31 cellular contexts compared by ENCODE assay signal in the genomic region with DNA sequence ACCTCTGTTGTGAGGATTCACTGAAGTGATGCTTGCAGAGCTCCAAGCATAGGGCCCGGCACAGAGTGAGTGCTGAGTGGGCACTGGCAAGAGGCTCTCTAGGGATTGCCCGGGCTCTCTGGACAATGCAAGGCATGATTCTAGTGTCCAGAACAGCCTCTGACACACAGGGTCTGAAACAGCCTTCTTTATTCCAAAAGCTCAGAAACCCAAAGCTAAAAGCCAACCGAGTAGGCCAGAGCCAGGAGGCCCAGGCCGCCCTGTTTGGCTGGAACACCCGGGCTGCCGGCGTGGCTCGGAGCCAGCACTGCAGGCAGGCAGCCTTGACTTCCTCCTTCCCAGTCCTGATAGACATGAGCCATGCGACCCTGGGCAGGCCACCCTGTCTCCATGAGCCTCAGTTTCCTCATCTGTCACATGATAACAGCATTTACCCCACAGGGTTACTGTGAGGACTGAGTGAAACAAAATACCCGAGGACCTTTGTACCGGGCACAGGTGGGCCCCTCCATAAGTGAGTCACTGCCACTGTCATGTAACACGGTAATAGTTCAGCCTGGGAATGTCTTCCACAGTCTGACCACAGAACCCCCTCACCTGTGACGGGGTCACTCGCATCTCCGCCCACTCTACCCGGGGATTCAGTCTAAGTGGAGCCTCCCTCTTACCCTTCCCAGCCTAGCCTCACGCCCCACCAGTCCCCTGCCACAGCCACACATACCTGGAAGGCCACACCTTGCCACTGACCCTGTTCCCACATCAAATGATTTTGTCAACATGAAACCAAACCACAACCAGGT. TPM values are rescaled to one million over a fixed set of nuclear protein-coding genes. Genes with fewer than 3 reads are reported as not detected.
DNase-seq lines count a peak whose midpoint lies in the region; ATAC-seq, FAIRE-seq and TF ChIP-seq lines count a peak whose summit lies in the region.
"Had no signal": no experiment of that assay in that cellular context is flagged by ENCODE, and none has a peak within 500 bp of the region (broad histone marks: within the 10 kb centered on the region; RNA-seq: fewer than 3 reads in every experiment).

No MANE protein-coding gene starts in this region.

- no TSS peak for BruUV-seq in Calu3 (replicated peaks; lab: Mats Ljungman, UMichigan)
- no TSS peak for BruUV-seq in HepG2 (replicated peaks; lab: Mats Ljungman, UMichigan)

- in situ Hi-C loops in HepG2 (cut with HindIII; ENCODE audit: extremely low pct_ligation_motif_present, low pct_unique_long_range_greater_than_20kb), result no loop called here

- no peaks in the 10 kb centered on the region for H3K79me2 ChIP-seq in HepG2 (ENCODE audit: insufficient read depth, low read length)
- H3K79me2 ChIP-seq in smooth muscle cell (ENCODE audit: low read depth), result no peaks in the 10 kb centered on the region

- H3K4me1 ChIP-seq in HepG2 (ENCODE audit: insufficient read depth, low read length), result peaks cover 10% of the 10 kb centered on the region
- H3K4me1 ChIP-seq in smooth muscle cell (ENCODE audit: low read depth), result peaks cover 6% of the 10 kb centered on the region
- H3K4me1 ChIP-seq: prostate gland, sigmoid colon, tibial nerve had no signal

- H2AFZ ChIP-seq in HepG2 (ENCODE audit: low read length) (no peak overlapping the region), smooth muscle cell (ENCODE audit: low read depth) (no peak overlapping the region)

- POLR2A ChIA-PET in HepG2 (lab: Yijun Ruan, JAX), result no interaction called here
- POLR2A ChIA-PET in activated CD4-positive, alpha-beta T cell treated with anti-CD3 and anti-CD28 coated beads, Interleukin-2, amount 10 ng/mL, durations not matched to agents 7 days and 5 days (lab: Charles Lee), result no interaction called here

- peaks cover 23% of the 10 kb centered on the region for H3F3A ChIP-seq in smooth muscle cell (ENCODE audit: low read depth)

- H3K4me3 ChIP-seq in HepG2 (replicated peaks in 1 of 3; ENCODE audit: insufficient read depth in 1 of 3, low read depth in 2 of 3, low read length in 3 of 3) (no peak overlapping the region), smooth muscle cell (no peak overlapping the region), coronary artery (no peak overlapping the region)
- H3K4me3 ChIP-seq: BLaER1 treated with 17β-estradiol and CSF1 and Interleukin-3, amounts not matched to agents 10 nM and 100 nM; prostate gland; sigmoid colon; tibial nerve had no signal

- H3K36me3 Mint-ChIP-seq in Calu3 (ENCODE audit: insufficient read depth, unreplicated experiment), result peaks cover 6% of the 10 kb centered on the region
- H3K36me3 Mint-ChIP-seq in activated CD4-positive, alpha-beta T cell treated with anti-CD3 and anti-CD28 coated beads, Interleukin-2, amount 10 ng/mL, durations not matched to agents 7 days and 5 days (ENCODE audit: low read depth), result no peaks in the 10 kb centered on the region

- H3K27ac ChIP-seq in HepG2 (ENCODE audit: extremely low read length, insufficient read depth, low read length) (no peak overlapping the region), smooth muscle cell (ENCODE audit: low read depth) (peak overlapping the region; percentile 100), coronary artery (no peak overlapping the region)
- H3K27ac ChIP-seq: BLaER1 treated with 17β-estradiol and CSF1 and Interleukin-3, amounts not matched to agents 10 nM and 100 nM; brain microvascular endothelial cell; prostate gland; sigmoid colon; tibial nerve had no signal

- DNase-seq in Calu3 (peak; percentile 78), SW480 (ENCODE audit: low spot score) (peak; percentile 100), HepG2 (ENCODE audit: low spot score) (peak; percentile 21), smooth muscle cell (lab: John Stamatoyannopoulos, UW; ENCODE audit: unreplicated experiment) (no peak), coronary artery (ENCODE audit: low spot score) (no peak), HT-29 (ENCODE audit: low spot score) (no peak)
- DNase-seq in activated CD4-positive, alpha-beta T cell treated with anti-CD3 and anti-CD28 coated beads, Interleukin-2, amount 10 ng/mL, durations not matched to agents 7 days and 5 days, result no peak
- DNase-seq: activated CD4-positive, alpha-beta memory T cell treated with anti-CD3 and anti-CD28 coated beads, Interleukin-2, amount 10 ng/mL, durations not matched to agents 7 days and 5 days; activated CD8-positive, alpha-beta memory T cell treated with anti-CD3 and anti-CD28 coated beads, Interleukin-2, amount 50 U/mL, for 4 hours; activated naive CD4-positive, alpha-beta T cell treated with anti-CD3 and anti-CD28 coated beads, Interleukin-2, amount 50 U/mL, for 16 hours; brain microvascular endothelial cell; GOT3; HFFc6; KBM-7; mammary epithelial cell; NCI-H1105; NCI-H187; NCI-H510A; RPMI8226; sigmoid colon; stimulated activated CD4-positive, alpha-beta T cell treated with anti-CD3 and anti-CD28 coated beads, Interleukin-4, amount 100 ng/mL, for 1 hour had no signal

- H3K27me3 ChIP-seq in HepG2 (ENCODE audit: control insufficient read depth in 1 of 2, insufficient read depth in 2 of 2, low read length in 2 of 2) (no peaks in the 10 kb centered on the region; a peak in 2 of 5 replicates), smooth muscle cell (ENCODE audit: low read depth) (no peaks in the 10 kb centered on the region)
- H3K27me3 ChIP-seq: BLaER1 treated with 17β-estradiol and CSF1 and Interleukin-3, amounts not matched to agents 10 nM and 100 nM; brain microvascular endothelial cell; sigmoid colon; tibial nerve had no signal

- H3K9me3 Mint-ChIP-seq in Calu3 (ENCODE audit: low read depth, unreplicated experiment), result no peaks in the 10 kb centered on the region
- no peaks in the 10 kb centered on the region for H3K9me3 Mint-ChIP-seq in activated CD4-positive, alpha-beta T cell treated with anti-CD3 and anti-CD28 coated beads, Interleukin-2, amount 10 ng/mL, durations not matched to agents 7 days and 5 days
- H3K9me3 Mint-ChIP-seq: neural crest cell had no signal

- no peaks in the 10 kb centered on the region for H3K36me3 ChIP-seq in HepG2 (replicated peaks in 1 of 2; ENCODE audit: control insufficient read depth in 1 of 2, insufficient read depth in 2 of 2, low read length in 2 of 2)
- H3K36me3 ChIP-seq in smooth muscle cell (ENCODE audit: low read depth), result no peaks in the 10 kb centered on the region
- H3K36me3 ChIP-seq: BLaER1 treated with 17β-estradiol and CSF1 and Interleukin-3, amounts not matched to agents 10 nM and 100 nM; brain microvascular endothelial cell; prostate gland; sigmoid colon; tibial nerve had no signal

- H3K9ac ChIP-seq in HepG2 (ENCODE audit: insufficient read depth, low read depth, low read length), result no peak overlapping the region
- H3K9ac ChIP-seq in smooth muscle cell (ENCODE audit: low read depth), result peak overlapping the region; percentile 90
- H3K9ac ChIP-seq: BLaER1 treated with 17β-estradiol and CSF1 and Interleukin-3, amounts not matched to agents 10 nM and 100 nM had no signal

- TF ChIP-seq EP300 in HepG2 (IDR thresholded peaks at IDR 0.05; ENCODE audit: low read depth in 2 of 2, low read length in 2 of 2) (no peak), HepG2 (CRISPR knock-in tag; IDR thresholded peaks at IDR 0.05; ENCODE audit: borderline replicate concordance) (no peak)

- H3K27me3 Mint-ChIP-seq in Calu3 (ENCODE audit: unreplicated experiment), result peaks cover 25% of the 10 kb centered on the region
- no peaks in the 10 kb centered on the region for H3K27me3 Mint-ChIP-seq in activated CD4-positive, alpha-beta T cell treated with anti-CD3 and anti-CD28 coated beads, Interleukin-2, amount 10 ng/mL, durations not matched to agents 7 days and 5 days
- H3K27me3 Mint-ChIP-seq: activated CD4-positive, alpha-beta memory T cell treated with anti-CD3 and anti-CD28 coated beads, Interleukin-2, amount 10 ng/mL, durations not matched to agents 7 days and 5 days had no signal

- TF ChIP-seq CTCF in Calu3 (IDR thresholded peaks at IDR 0.05; ENCODE audit: unreplicated experiment) (no peak), HepG2 (CRISPR knock-in tag; IDR thresholded peaks at IDR 0.05) (no peak), smooth muscle cell (IDR thresholded peaks at IDR 0.05; ENCODE audit: borderline replicate concordance, insufficient read depth, poor library complexity, severe bottlenecking) (no peak), coronary artery (IDR thresholded peaks at IDR 0.05) (no peak)

- 27% methylated on average over 17 of the region's 17 CpGs for WGBS in HepG2 (ENCODE audit: low lambda C conversion rate)
- 92% methylated on average over 17 of the region's 17 CpGs for WGBS in smooth muscle cell (ENCODE audit: low lambda C conversion rate)

- H3K27ac Mint-ChIP-seq in Calu3 (ENCODE audit: unreplicated experiment), result peak overlapping the region; percentile 69
- H3K27ac Mint-ChIP-seq in activated CD4-positive, alpha-beta T cell treated with anti-CD3 and anti-CD28 coated beads, Interleukin-2, amount 10 ng/mL, durations not matched to agents 7 days and 5 days, result no peak overlapping the region
- H3K27ac Mint-ChIP-seq: activated CD4-positive, alpha-beta memory T cell treated with anti-CD3 and anti-CD28 coated beads, Interleukin-2, amount 10 ng/mL, durations not matched to agents 7 days and 5 days; HFFc6 had no signal

- intact Hi-C loops in Calu3 (cut with micrococcal nuclease; ENCODE audit: unreplicated experiment) (no loop called here), HepG2 (cut with micrococcal nuclease; ENCODE audit: unreplicated experiment) (no loop called here)

- TF ChIP-seq RAD21 in HepG2 (CRISPR knock-in tag; IDR thresholded peaks at IDR 0.05), result no peak

- H4K20me1 ChIP-seq in HepG2 (ENCODE audit: insufficient read depth, low read length) (no peaks in the 10 kb centered on the region), smooth muscle cell (ENCODE audit: low read depth) (no peaks in the 10 kb centered on the region)
- H4K20me1 ChIP-seq: BLaER1 treated with 17β-estradiol and CSF1 and Interleukin-3, amounts not matched to agents 10 nM and 100 nM had no signal

- H3K9me3 ChIP-seq in HepG2 (ENCODE audit: low read length) (no peaks in the 10 kb centered on the region), smooth muscle cell (replicated peaks; ENCODE audit: low read depth) (no peaks in the 10 kb centered on the region)
- H3K9me3 ChIP-seq: BLaER1 treated with 17β-estradiol and CSF1 and Interleukin-3, amounts not matched to agents 10 nM and 100 nM; prostate gland; sigmoid colon; tibial nerve had no signal

- H3K4me2 ChIP-seq in HepG2 (ENCODE audit: low read depth, low read length), result peak overlapping the region; percentile 18; the same call in 1 of the 2 replicates
- no peak overlapping the region for H3K4me2 ChIP-seq in smooth muscle cell
- H3K4me2 ChIP-seq: BLaER1 treated with 17β-estradiol and CSF1 and Interleukin-3, amounts not matched to agents 10 nM and 100 nM had no signal

- ATAC-seq in HepG2, result peak; percentile 87
- ATAC-seq: activated CD4-positive, CD25-positive, alpha-beta regulatory T cell treated with anti-CD3 and anti-CD28 coated beads, Interleukin-2, amount 50 U/mL, for 24 hours had no signal

- TF ChIP-seq POLR2A in HepG2 (IDR thresholded peaks at IDR 0.05; ENCODE audit: insufficient read depth in 1 of 2, low read depth in 2 of 2, low read length in 2 of 2), result no peak

- CTCF ChIA-PET in Calu3 (lab: Charles Lee), result no interaction called here
- CTCF ChIA-PET in HepG2 (lab: Yijun Ruan, JAX; ENCODE audit: low intra/inter-chr PET ratio, low total read pairs), result no interaction called here
- CTCF ChIA-PET in activated CD4-positive, alpha-beta T cell treated with anti-CD3 and anti-CD28 coated beads, Interleukin-2, amount 10 ng/mL, durations not matched to agents 7 days and 5 days (lab: Charles Lee), result no interaction called here

- FAIRE-seq in HepG2 (lab: Jason Lieb, UNC), result no peak
- FAIRE-seq: D721Med, frontal cortex had no signal

- peaks cover 15% of the 10 kb centered on the region for H3K4me1 Mint-ChIP-seq in Calu3 (ENCODE audit: low read depth, unreplicated experiment)
- no peaks in the 10 kb centered on the region for H3K4me1 Mint-ChIP-seq in activated CD4-positive, alpha-beta T cell treated with anti-CD3 and anti-CD28 coated beads, Interleukin-2, amount 10 ng/mL, durations not matched to agents 7 days and 5 days
- H3K4me1 Mint-ChIP-seq: activated CD4-positive, alpha-beta memory T cell treated with anti-CD3 and anti-CD28 coated beads, Interleukin-2, amount 10 ng/mL, durations not matched to agents 7 days and 5 days had no signal

- H3K4me3 Mint-ChIP-seq in Calu3 (ENCODE audit: low read depth, unreplicated experiment), result peak overlapping the region; percentile 17
- H3K4me3 Mint-ChIP-seq in activated CD4-positive, alpha-beta T cell treated with anti-CD3 and anti-CD28 coated beads, Interleukin-2, amount 10 ng/mL, durations not matched to agents 7 days and 5 days, result no peak overlapping the region
- H3K4me3 Mint-ChIP-seq: activated CD4-positive, alpha-beta memory T cell treated with anti-CD3 and anti-CD28 coated beads, Interleukin-2, amount 10 ng/mL, durations not matched to agents 7 days and 5 days; HFFc6; neural crest cell had no signal

RNA-seq across cellular contexts. Expression of gene PTPRT, which starts 51.4 kb away (rescaled TPM):
- not detected in 2 replicates for total RNA-seq in Calu3 (2022)
- 0.09 TPM in 1 of 2 replicates, not detected in the other for total RNA-seq in HepG2 (2016; rRNA removed; fragmentation: Illumina TruSeq; extraction: Trizol)
- not detected in 2 replicates for total RNA-seq in HepG2 (2016; cell fraction: cytosol; rRNA removed; fragmentation: Illumina TruSeq; extraction: Trizol; ENCODE audit: low read depth)
- 0.09 TPM in 1 of 2 replicates, not detected in the other for total RNA-seq in HepG2 (2016; cell fraction: insoluble cytoplasmic fraction; rRNA removed; fragmentation: Illumina TruSeq; extraction: Trizol)
- total RNA-seq in HepG2 (2016; cell fraction: membrane; rRNA removed; fragmentation: Illumina TruSeq; extraction: Trizol), result not detected in 2 replicates
- total RNA-seq in HepG2 (2016; cell fraction: nucleus; rRNA removed; fragmentation: Illumina TruSeq; extraction: Trizol), result not detected in 2 replicates
- polyA plus RNA-seq in HepG2 (2011; rRNA removed), result under 0.01 TPM in 2 replicates
- under 0.01 and 0.01 TPM in 2 replicates for polyA plus RNA-seq in HepG2 (2011; cell fraction: cytosol; rRNA removed)
- 0.02 and 0.07 TPM in 2 replicates for polyA plus RNA-seq in HepG2 (2011; cell fraction: nucleus; rRNA removed)
- polyA plus RNA-seq in HepG2 (2012), result 0.03 TPM in 1 of 2 replicates, not detected in the other
- polyA plus RNA-seq in HepG2 (2016; cell fraction: cytosol; fragmentation: Illumina TruSeq; extraction: Trizol; ENCODE audit: low read depth), result not detected in 2 replicates
- not detected in 2 replicates for polyA plus RNA-seq in HepG2 (2016; cell fraction: insoluble cytoplasmic fraction; fragmentation: Illumina TruSeq; extraction: Trizol; ENCODE audit: low read depth)
- polyA plus RNA-seq in HepG2 (2016; cell fraction: membrane; fragmentation: Illumina TruSeq; extraction: Trizol; ENCODE audit: low read depth), result not detected in 2 replicates
- polyA plus RNA-seq in HepG2 (2016; cell fraction: nucleus; fragmentation: Illumina TruSeq; extraction: Trizol; ENCODE audit: insufficient read depth, low read depth), result not detected in 2 replicates
- not detected in 2 replicates for polyA minus RNA-seq in HepG2 (2011; rRNA and poly(A)+ RNA removed; ENCODE audit: low replicate concordance)
- polyA minus RNA-seq in HepG2 (2011; cell fraction: cytosol; rRNA and poly(A)+ RNA removed), result not detected in 2 replicates
- 0.13 and 0.37 TPM in 2 replicates for polyA minus RNA-seq in HepG2 (2011; cell fraction: nucleus; rRNA and poly(A)+ RNA removed)
- 0.99 and 1.7 TPM in 2 replicates for total RNA-seq in smooth muscle cell
- polyA plus RNA-seq in smooth muscle cell, result 2.1 and 2.7 TPM in 2 replicates
- not detected for total RNA-seq in activated CD4-positive, alpha-beta T cell treated with anti-CD3 and anti-CD28 coated beads, Interleukin-2, amount 10 ng/mL, durations not matched to agents 7 days and 5 days
- total RNA-seq in HT-29 (2014; rRNA removed; shearing (Covaris generic)), result not detected in 2 replicates
- total RNA-seq: activated CD4-positive, alpha-beta memory T cell treated with anti-CD3 and anti-CD28 coated beads, Interleukin-2, amount 10 ng/mL, durations not matched to agents 7 days and 5 days; chondrocyte; HFFc6; MCF 10A; T-helper 1 cell treated with Interleukin-12 subunit alpha and Interleukin-12 subunit beta and Interleukin-4 antibody, amounts not matched to agents 30 ng/mL and 1 ng/mL, for 36 hours had no signal
- polyA plus RNA-seq: mammary epithelial cell had no signal

Comparison
In these comparisons a context has a peak if more than half of its experiments do, and no peak if none do; other contexts are left out.
1. DNase-seq: peak in Calu3 (single experiment), SW480 (single experiment) and HepG2 (single experiment); none in smooth muscle cell (single experiment), activated CD4-positive, alpha-beta T cell treated with anti-CD3 and anti-CD28 coated beads, Interleukin-2, amount 10 ng/mL, durations not matched to agents 7 days and 5 days (single experiment), coronary artery (single experiment) and HT-29 (single experiment).